Comparison of ENCODE assay signal across 10 cellular contexts in genomic region chr6:193773-194310, GRCh38.
A peak's percentile ranks its signal among the peaks of the same experiment; 100 is the strongest.
DNase-seq lines count a peak whose midpoint lies in the region; ATAC-seq and TF ChIP-seq lines count a peak whose summit lies in the region.
"Had no signal": no experiment of that assay in that cellular context is flagged by ENCODE, and none has a peak within 500 bp of the region (broad histone marks: within the 10 kb centered on the region; RNA-seq: fewer than 3 reads in every experiment).

No MANE protein-coding gene starts in this region.

- CTCF ChIA-PET in activated CD8-positive, alpha-beta memory T cell treated with anti-CD3 and anti-CD28 coated beads, Interleukin-2, amount 10 ng/mL, durations not matched to agents 7 days and 5 days (lab: Charles Lee) = interaction anchor here (1.0 to 1.8 kb wide), 4 partner anchors 11 to 238 kb away, joined by 3 to 10 read pairs (median 4); no protein-coding TSS in a partner anchor

- H3K27ac Mint-ChIP-seq in activated CD8-positive, alpha-beta memory T cell treated with anti-CD3 and anti-CD28 coated beads, Interleukin-2, amount 10 ng/mL, durations not matched to agents 7 days and 5 days = peak overlapping the region; percentile 95

- no peak for TF ChIP-seq POLR2A in GM18505 (IDR thresholded peaks at IDR 0.05; ENCODE audit: borderline replicate concordance, extremely low read depth, insufficient read depth, insufficient read length)

- H3K9me3 Mint-ChIP-seq in activated CD8-positive, alpha-beta memory T cell treated with anti-CD3 and anti-CD28 coated beads, Interleukin-2, amount 10 ng/mL, durations not matched to agents 7 days and 5 days (ENCODE audit: low read depth) = peaks cover 3% of the 10 kb centered on the region

- no peak overlapping the region for H3K4me3 ChIP-seq in MG63
- H3K4me3 ChIP-seq: HAP-1, SK-N-MC had no signal

- H3K27me3 ChIP-seq in MG63 = no peaks in the 10 kb centered on the region

- no peaks in the 10 kb centered on the region for H3K36me3 ChIP-seq in MG63
- H3K36me3 ChIP-seq: HAP-1 had no signal

- peak; percentile 27 for ATAC-seq in GM18505 (IDR thresholded peaks at IDR 0.05; ENCODE audit: unreplicated experiment)
- ATAC-seq in HG02970 (IDR thresholded peaks at IDR 0.05; ENCODE audit: low FRiP score, unreplicated experiment) = peak; percentile 32
- ATAC-seq in activated CD8-positive, alpha-beta memory T cell treated with anti-CD3 and anti-CD28 coated beads, Interleukin-2, amount 10 ng/mL, durations not matched to agents 7 days and 5 days = peak; percentile 62
- ATAC-seq in HG03457 (IDR thresholded peaks at IDR 0.05; ENCODE audit: unreplicated experiment) = no peak
- no peak for ATAC-seq in GM18868 (IDR thresholded peaks at IDR 0.05; ENCODE audit: unreplicated experiment)

- H3K27me3 Mint-ChIP-seq in activated CD8-positive, alpha-beta memory T cell treated with anti-CD3 and anti-CD28 coated beads, Interleukin-2, amount 10 ng/mL, durations not matched to agents 7 days and 5 days = no peaks in the 10 kb centered on the region

- peak; percentile 53 for DNase-seq in activated CD8-positive, alpha-beta memory T cell treated with anti-CD3 and anti-CD28 coated beads, Interleukin-2, amount 10 ng/mL, durations not matched to agents 7 days and 5 days
- DNase-seq in stimulated activated CD4-positive, alpha-beta T cell treated with anti-CD3 and anti-CD28 coated beads, Interleukin-15, amount 100 ng/mL, for 24 hours = peak; percentile 55
- DNase-seq in DMS 273 treated with DMSO at 0.1 percent for 48 hours (lab: John Stamatoyannopoulos, UW) (no peak), MG63 (no peak)

- H3K9me3 ChIP-seq in MG63 = no peaks in the 10 kb centered on the region
- H3K9me3 ChIP-seq: HAP-1 had no signal

- peak overlapping the region; percentile 15 for H3K4me3 Mint-ChIP-seq in activated CD8-positive, alpha-beta memory T cell treated with anti-CD3 and anti-CD28 coated beads, Interleukin-2, amount 10 ng/mL, durations not matched to agents 7 days and 5 days

- H3K36me3 Mint-ChIP-seq in activated CD8-positive, alpha-beta memory T cell treated with anti-CD3 and anti-CD28 coated beads, Interleukin-2, amount 10 ng/mL, durations not matched to agents 7 days and 5 days = peaks cover 5% of the 10 kb centered on the region

- peaks cover 70% of the 10 kb centered on the region for H3K4me1 Mint-ChIP-seq in activated CD8-positive, alpha-beta memory T cell treated with anti-CD3 and anti-CD28 coated beads, Interleukin-2, amount 10 ng/mL, durations not matched to agents 7 days and 5 days

Comparison
In these comparisons a context has a peak if more than half of its experiments do, and no peak if none do; other contexts are left out.
1. ATAC-seq: peak in GM18505 (single experiment), HG02970 (single experiment) and activated CD8-positive, alpha-beta memory T cell treated with anti-CD3 and anti-CD28 coated beads, Interleukin-2, amount 10 ng/mL, durations not matched to agents 7 days and 5 days (single experiment); none in HG03457 (single experiment) and GM18868 (single experiment).
2. DNase-seq: peak in activated CD8-positive, alpha-beta memory T cell treated with anti-CD3 and anti-CD28 coated beads, Interleukin-2, amount 10 ng/mL, durations not matched to agents 7 days and 5 days (single experiment) and stimulated activated CD4-positive, alpha-beta T cell treated with anti-CD3 and anti-CD28 coated beads, Interleukin-15, amount 100 ng/mL, for 24 hours (single experiment); none in DMS 273 treated with DMSO at 0.1 percent for 48 hours (single experiment) and MG63 (single experiment).